8 cellular contexts compared by ENCODE assay signal in the genomic region with DNA sequence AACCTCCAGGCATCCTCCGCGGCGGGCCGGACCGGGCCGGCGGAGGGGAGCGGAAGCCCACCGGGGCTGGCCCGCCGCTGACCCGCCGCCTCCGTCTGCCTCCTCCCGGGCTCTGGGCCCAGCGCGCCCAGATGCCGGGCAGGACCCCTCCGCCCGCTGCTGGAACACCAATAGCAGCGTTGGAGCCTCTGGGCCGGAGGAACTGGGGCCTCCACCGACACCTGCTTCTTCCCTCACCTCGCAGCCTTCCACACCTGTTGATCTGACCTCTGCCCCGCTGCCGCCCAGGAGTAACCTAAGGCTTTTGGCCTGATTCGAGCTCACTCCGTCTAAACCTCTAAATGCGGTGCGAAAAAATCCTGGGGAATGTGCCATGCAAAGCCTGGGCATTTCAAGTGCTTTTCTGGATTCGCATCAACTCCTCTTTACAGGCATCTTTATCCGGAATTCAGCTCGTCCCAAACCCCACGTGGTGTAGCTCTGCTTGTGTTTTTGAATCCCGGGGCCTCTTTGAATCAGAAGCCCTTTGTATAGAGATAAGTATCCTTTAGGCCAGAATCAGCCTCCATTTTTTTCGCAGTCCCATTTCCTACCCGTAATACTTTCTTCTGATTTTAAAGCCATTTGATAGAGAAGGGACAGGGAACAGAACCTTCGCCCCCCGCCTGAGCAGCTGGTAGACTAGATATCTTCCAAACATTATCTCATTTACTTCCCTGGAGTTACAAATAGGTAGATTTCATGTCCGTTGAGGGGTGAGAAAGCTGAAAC. TPM values are rescaled to one million over a fixed set of nuclear protein-coding genes. Genes with fewer than 3 reads are reported as not detected.
DNase-seq lines count a peak whose midpoint lies in the region; ATAC-seq and TF ChIP-seq lines count a peak whose summit lies in the region.

No MANE protein-coding gene starts in this region.

- H3K27me3 Mint-ChIP-seq in natural killer cell treated with Interleukin-12 subunit alpha and Interleukin-12 subunit beta and Interleukin-15 and Interleukin-18, amount 100 ng/mL, for 72 hours, result peaks cover 35 to 67% of the 10 kb centered on the region in 2 donors

- H3K9me3 ChIP-seq in SJCRH30 (replicated peaks), result no peaks in the 10 kb centered on the region

- DNase-seq in ELF-1 (ENCODE audit: low read depth, low spot score) (peak; percentile 86), SJCRH30 (peak; percentile 69 to 77), epithelial cell of esophagus (ENCODE audit: low read depth) (no peak), Kasumi-1 (lab: John Stamatoyannopoulos, UW) (no peak), HuH-7 (ENCODE audit: low spot score) (no peak)
- DNase-seq in natural killer cell treated with Interleukin-12 subunit alpha and Interleukin-12 subunit beta and Interleukin-15 and Interleukin-18, amount 100 ng/mL, for 72 hours (ENCODE audit: low spot score), result no peak

- no peaks in the 10 kb centered on the region for H3K27me3 ChIP-seq in SJCRH30

- H3K27ac ChIP-seq in SJCRH30, result peak overlapping the region; percentile 98

- peak overlapping the region; percentile 92 for H3K4me3 ChIP-seq in SJCRH30
- H3K4me3 ChIP-seq in epithelial cell of esophagus (ENCODE audit: low read length), result peak overlapping the region; percentile 68

- H3K4me3 Mint-ChIP-seq in natural killer cell treated with Interleukin-12 subunit alpha and Interleukin-12 subunit beta and Interleukin-15 and Interleukin-18, amount 100 ng/mL, for 72 hours, result peak overlapping the region; percentile 68

- peak overlapping the region in 1 of 2 donors; percentile 69 for H3K27ac Mint-ChIP-seq in natural killer cell treated with Interleukin-12 subunit alpha and Interleukin-12 subunit beta and Interleukin-15 and Interleukin-18, amount 100 ng/mL, for 72 hours

- no peak for TF ChIP-seq CTCF in epithelial cell of esophagus (IDR thresholded peaks at IDR 0.05; ENCODE audit: insufficient read depth, low read depth, low read length, missing control alignments)

- H3K36me3 Mint-ChIP-seq in natural killer cell treated with Interleukin-12 subunit alpha and Interleukin-12 subunit beta and Interleukin-15 and Interleukin-18, amount 100 ng/mL, for 72 hours, result no peaks in the 10 kb centered on the region

- H3K4me1 ChIP-seq in SJCRH30, result peaks cover 11% of the 10 kb centered on the region

- H3K4me1 Mint-ChIP-seq in natural killer cell treated with Interleukin-12 subunit alpha and Interleukin-12 subunit beta and Interleukin-15 and Interleukin-18, amount 100 ng/mL, for 72 hours (ENCODE audit: low read depth in 2 of 2), result peaks cover 11 to 15% of the 10 kb centered on the region in 2 donors

- ATAC-seq in HG02623 (IDR thresholded peaks at IDR 0.05; ENCODE audit: unreplicated experiment) (peak; percentile 22), GM19452 (IDR thresholded peaks at IDR 0.05; ENCODE audit: unreplicated experiment) (no peak)
- no peak for ATAC-seq in natural killer cell treated with Interleukin-12 subunit alpha and Interleukin-12 subunit beta and Interleukin-15 and Interleukin-18, amount 100 ng/mL, for 72 hours

- no peaks in the 10 kb centered on the region for H3K9me3 Mint-ChIP-seq in natural killer cell treated with Interleukin-12 subunit alpha and Interleukin-12 subunit beta and Interleukin-15 and Interleukin-18, amount 100 ng/mL, for 72 hours

- H3K36me3 ChIP-seq in SJCRH30, result peaks cover 18% of the 10 kb centered on the region

RNA-seq across cellular contexts. Expression of a gene that starts 0.7 kb away (rescaled TPM):
- total RNA-seq in SJCRH30 (2014; rRNA removed; shearing (Covaris generic)), result 380 and 387 TPM in 2 replicates
- total RNA-seq in natural killer cell treated with Interleukin-12 subunit alpha and Interleukin-12 subunit beta and Interleukin-15 and Interleukin-18, amount 100 ng/mL, for 72 hours, result under 1 TPM in 1 of 2 donors, not detected in 1; 0.50 TPM

Comparison
In these comparisons a context has a peak if more than half of its experiments do, and no peak if none do; other contexts are left out.
1. DNase-seq: peak in ELF-1 (single experiment) and SJCRH30 (2 of 2); none in epithelial cell of esophagus (single experiment), natural killer cell treated with Interleukin-12 subunit alpha and Interleukin-12 subunit beta and Interleukin-15 and Interleukin-18, amount 100 ng/mL, for 72 hours (single experiment), Kasumi-1 (0 of 2) and HuH-7 (single experiment).
2. RNA of a gene that starts 0.7 kb away (total RNA-seq): 380 to 387 TPM in SJCRH30; 0.50 TPM in natural killer cell treated with Interleukin-12 subunit alpha and Interleukin-12 subunit beta and Interleukin-15 and Interleukin-18, amount 100 ng/mL, for 72 hours; every median in the first group is over 100 times any median in the second.